Comparison of ENCODE assay signal across 12 cellular contexts in the genomic region with DNA sequence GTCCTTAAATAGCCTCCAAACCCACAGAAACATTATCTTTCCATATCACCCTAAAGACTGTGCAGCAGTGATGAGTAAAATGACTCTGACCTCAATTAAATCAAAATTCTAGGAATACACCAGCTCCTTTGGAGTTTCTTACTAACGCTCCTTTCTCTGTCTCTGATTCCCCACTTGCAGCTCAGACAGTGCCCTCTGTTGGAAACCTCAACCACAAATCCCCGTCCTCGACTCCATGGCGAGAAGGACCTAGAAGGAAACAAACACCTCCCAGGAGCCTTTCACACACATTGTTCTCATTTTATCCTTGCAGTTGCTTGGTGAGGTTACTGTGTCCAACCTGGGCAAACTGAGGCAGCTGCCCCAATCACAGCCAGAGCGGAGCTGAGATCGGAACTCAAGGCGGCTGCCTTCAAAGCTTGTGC. TPM values are rescaled to one million over a fixed set of nuclear protein-coding genes. Genes with fewer than 3 reads are reported as not detected.
DNase-seq lines count a peak whose midpoint lies in the region; ATAC-seq and TF ChIP-seq lines count a peak whose summit lies in the region.
"Had no signal": no experiment of that assay in that cellular context is flagged by ENCODE, and none has a peak within 500 bp of the region (broad histone marks: within the 10 kb centered on the region; RNA-seq: fewer than 3 reads in every experiment).

No MANE protein-coding gene starts in this region.

- H3K27ac Mint-ChIP-seq in type B pancreatic cell = peak overlapping the region; percentile 1

- no peaks in the 10 kb centered on the region for H3F3A ChIP-seq in MM.1S (ENCODE audit: insufficient read depth, low read length)

- peaks cover 3% of the 10 kb centered on the region for H3K36me3 Mint-ChIP-seq in type B pancreatic cell

- no peak overlapping the region for H3K4me3 ChIP-seq in cardiac fibroblast (replicated peaks in 1 of 2; ENCODE audit: low read depth in 2 of 2, low read length in 2 of 2)
- H3K4me3 ChIP-seq in MM.1S (ENCODE audit: low read length) = no peak overlapping the region
- H3K4me3 ChIP-seq: suprapubic skin had no signal

- no peaks in the 10 kb centered on the region for H3K4me1 ChIP-seq in MM.1S (ENCODE audit: low read length)
- H3K4me1 ChIP-seq: suprapubic skin had no signal

- no peaks in the 10 kb centered on the region for H3K79me2 ChIP-seq in MM.1S (ENCODE audit: low read length)

- no peak overlapping the region for H2AFZ ChIP-seq in MM.1S (ENCODE audit: low read length)

- H3K36me3 ChIP-seq in MM.1S (replicated peaks; ENCODE audit: insufficient read depth, low read length) = no peaks in the 10 kb centered on the region
- H3K36me3 ChIP-seq: suprapubic skin had no signal

- no peak overlapping the region for H3K4me2 ChIP-seq in MM.1S (ENCODE audit: low read depth, low read length)

- no peak for ATAC-seq in HG03097 (IDR thresholded peaks at IDR 0.05; ENCODE audit: low FRiP score, unreplicated experiment)
- ATAC-seq in HG02798 (IDR thresholded peaks at IDR 0.05; ENCODE audit: poor library complexity, unreplicated experiment) = no peak

- H3K27ac ChIP-seq in MM.1S (ENCODE audit: low read length) = no peak overlapping the region
- H3K27ac ChIP-seq: C4-2B, suprapubic skin had no signal

- H3K27me3 Mint-ChIP-seq in type B pancreatic cell = peaks cover 3% of the 10 kb centered on the region

- no peaks in the 10 kb centered on the region for H3K9me3 ChIP-seq in MM.1S (replicated peaks; ENCODE audit: insufficient read depth, low read length)
- H3K9me3 ChIP-seq: suprapubic skin had no signal

- no peaks in the 10 kb centered on the region for H4K20me1 ChIP-seq in MM.1S (ENCODE audit: insufficient read depth, low read length)

- peaks cover 32% of the 10 kb centered on the region for H3K4me1 Mint-ChIP-seq in type B pancreatic cell (ENCODE audit: unreplicated experiment)
- H3K4me1 Mint-ChIP-seq: central memory CD8-positive, alpha-beta T cell had no signal

- no peak overlapping the region for H3K4me3 Mint-ChIP-seq in type B pancreatic cell
- H3K4me3 Mint-ChIP-seq: central memory CD8-positive, alpha-beta T cell had no signal

- H3K27me3 ChIP-seq in MM.1S (replicated peaks; ENCODE audit: insufficient read depth, low read length) = no peaks in the 10 kb centered on the region
- H3K27me3 ChIP-seq: suprapubic skin had no signal

- TF ChIP-seq CTCF in cardiac fibroblast (IDR thresholded peaks at IDR 0.05; ENCODE audit: low read depth, low read length) (peak; percentile 57), type B pancreatic cell (conservative IDR thresholded peaks at IDR 0.05) (peak; percentile 40), MM.1S (IDR thresholded peaks at IDR 0.05; ENCODE audit: low read length) (no peak)

- peaks cover 5% of the 10 kb centered on the region for H3K9me3 Mint-ChIP-seq in type B pancreatic cell
- H3K9me3 Mint-ChIP-seq: central memory CD8-positive, alpha-beta T cell had no signal

- no peaks in the 10 kb centered on the region for H3K9me2 ChIP-seq in MM.1S (replicated peaks; ENCODE audit: insufficient read depth, low read length)

- DNase-seq in NCI-H82 (lab: John Stamatoyannopoulos, UW) (peak; percentile 26), NCI-H82 treated with DMSO at 0.1 percent for 48 hours (lab: John Stamatoyannopoulos, UW; ENCODE audit: unreplicated experiment) (no peak), cardiac fibroblast (ENCODE audit: low read depth in 2 of 2) (peak; percentile 64 to 83), left kidney (ENCODE audit: low read depth, low spot score) (peak; percentile 54), type B pancreatic cell (ENCODE audit: extremely low spot score, unreplicated experiment) (no peak), MM.1S (no peak)
- DNase-seq: Karpas-422 had no signal

- no peak overlapping the region for H3K9ac ChIP-seq in MM.1S (ENCODE audit: low read length)

RNA-seq across cellular contexts. Expression of a gene that starts 17.7 kb away (rescaled TPM):
- 27.7 and 50.0 TPM in 2 replicates for total RNA-seq in type B pancreatic cell (ENCODE audit: low replicate concordance)

RNA-seq across cellular contexts. Expression of a gene that starts 22.3 kb away (rescaled TPM):
- 1.9 and 5.1 TPM in 2 replicates for total RNA-seq in type B pancreatic cell (ENCODE audit: low replicate concordance)

Comparison
In these comparisons a context has a peak if more than half of its experiments do, and no peak if none do; other contexts are left out.
1. DNase-seq: peak in NCI-H82 (single experiment), cardiac fibroblast (2 of 2) and left kidney (single experiment); none in NCI-H82 treated with DMSO at 0.1 percent for 48 hours (single experiment), type B pancreatic cell (single experiment) and MM.1S (single experiment).